8 cellular contexts compared by ENCODE assay signal in the genomic region with DNA sequence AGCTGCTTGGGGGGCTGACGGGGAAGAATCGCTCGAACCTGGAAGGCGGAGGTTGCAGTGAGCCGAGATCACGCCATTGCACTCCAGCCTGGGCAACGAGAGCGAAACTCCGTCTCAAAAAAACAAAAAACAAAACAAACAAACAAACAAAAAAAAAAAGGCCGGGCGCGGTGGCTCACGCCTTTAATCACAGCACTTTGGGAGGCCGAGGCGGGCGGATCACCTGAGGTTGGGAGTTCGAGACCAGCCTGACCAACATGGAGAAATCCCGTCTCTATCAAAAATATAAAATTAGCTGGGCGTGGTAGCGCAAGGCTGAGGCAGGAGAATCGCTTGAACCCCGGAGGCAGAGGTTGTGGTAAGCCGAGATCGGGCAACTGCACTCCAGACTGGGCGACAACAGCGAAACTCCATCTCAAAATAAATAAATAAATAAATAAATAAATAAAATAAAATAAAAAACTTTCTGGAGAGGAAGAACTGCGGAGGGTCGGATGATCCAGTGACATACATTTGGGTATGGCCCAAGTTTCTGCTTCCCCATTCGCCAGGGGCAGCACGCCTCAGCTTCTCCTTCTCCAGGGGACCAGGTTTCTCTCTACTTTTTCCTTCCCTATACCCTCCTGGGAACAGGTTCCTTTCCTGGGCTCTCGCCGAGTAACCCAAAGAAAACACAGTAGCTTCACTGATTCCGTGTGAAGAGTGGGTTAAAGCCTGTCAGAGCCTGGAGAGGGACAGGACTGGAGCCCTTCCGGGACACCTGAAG. TPM values are rescaled to one million over a fixed set of nuclear protein-coding genes. Genes with fewer than 3 reads are reported as not detected.
DNase-seq lines count a peak whose midpoint lies in the region; ATAC-seq, FAIRE-seq and TF ChIP-seq lines count a peak whose summit lies in the region.
"Not testable (repeated sequence)": the region's sequence is repeated elsewhere in the genome, so short reads cannot be mapped to it uniquely, and the experiment has no call there.

No MANE protein-coding gene starts in this region.

- peak overlapping the region; percentile 63 to 68 for H3K4me3 ChIP-seq in DND-41 (ENCODE audit: low read depth in 1 of 2, low read length in 2 of 2)
- H3K4me3 ChIP-seq in Karpas-422 (ENCODE audit: low read length), result peak overlapping the region; percentile 85
- H3K4me3 ChIP-seq in endothelial cell of umbilical vein (replicated peaks in 1 of 3; ENCODE audit: insufficient read depth in 1 of 3, low read depth in 1 of 3, low read length in 3 of 3), result peak overlapping the region; percentile 30 to 90 (median 71)
- H3K4me3 ChIP-seq in kidney epithelial cell (ENCODE audit: low read depth, low read length), result peak overlapping the region; percentile 99
- peak overlapping the region; percentile 84 to 89 for H3K4me3 ChIP-seq in neuronal stem cell (ENCODE audit: low read length in 2 of 2)
- H3K4me3 ChIP-seq in thymus (ENCODE audit: low read length), result peak overlapping the region; percentile 79

- POLR2A ChIA-PET in endothelial cell of umbilical vein (lab: Charles Lee), result interaction anchor here (0.6 kb wide), 1 partner anchor 80 kb away, joined by 3 read pairs; no protein-coding TSS in a partner anchor

- H3K27me3 Mint-ChIP-seq in activated naive CD8-positive, alpha-beta T cell, result not testable (repeated sequence)

- H2AK5ac ChIP-seq in neuronal stem cell (ENCODE audit: low read depth, low read length), result not testable (repeated sequence)

- H4K20me1 ChIP-seq in DND-41 (ENCODE audit: insufficient read depth, low read length), result peaks cover 11% of the 10 kb centered on the region; the same call in 1 of the 2 replicates
- not testable (repeated sequence) for H4K20me1 ChIP-seq in Karpas-422 (ENCODE audit: insufficient read depth, low read depth, low read length); endothelial cell of umbilical vein (replicated peaks; ENCODE audit: control insufficient read depth, extremely low read depth, insufficient read depth, low read length)

- H4K8ac ChIP-seq in neuronal stem cell (ENCODE audit: low read depth, low read length), result not testable (repeated sequence)

- not testable (repeated sequence) for H3K4ac ChIP-seq in neuronal stem cell (ENCODE audit: low read length)

- in situ Hi-C loops in SK-MEL-5 (cut with HindIII; ENCODE audit: low pct_unique_long_range_greater_than_20kb, low sequenced_read_pairs), result not testable (repeated sequence)

- no CpG with 5 or more reads among the region's 34 CpGs for WGBS in neuronal stem cell (ENCODE audit: extremely low coverage in 2 of 2, insufficient read length in 2 of 2, insufficient replicate concordance in 1 of 2), 2 donors
- WGBS in thymus, result 74% methylated on average over 34 of the region's 34 CpGs

- not testable (repeated sequence) for H3K14ac ChIP-seq in neuronal stem cell (ENCODE audit: low read length)

- peak overlapping the region; percentile 97 for H3K4me3 Mint-ChIP-seq in activated naive CD8-positive, alpha-beta T cell

- not testable (repeated sequence) for H3K23ac ChIP-seq in neuronal stem cell (ENCODE audit: low read depth, low read length, poor library complexity)

- peak overlapping the region; percentile 91 for H3K18ac ChIP-seq in neuronal stem cell (ENCODE audit: low read length)

- peaks cover 39% of the 10 kb centered on the region for H3K4me1 ChIP-seq in DND-41 (ENCODE audit: insufficient read depth, low read length)
- peaks cover 21% of the 10 kb centered on the region for H3K4me1 ChIP-seq in Karpas-422 (ENCODE audit: low read length)
- H3K4me1 ChIP-seq in endothelial cell of umbilical vein (ENCODE audit: control insufficient read depth, extremely low read depth, insufficient read depth, low read length); neuronal stem cell (ENCODE audit: control insufficient read depth in 2 of 2, insufficient read depth in 1 of 2, low read depth in 1 of 2, low read length in 2 of 2); thymus (ENCODE audit: control insufficient read depth, insufficient read depth, low read length): not testable (repeated sequence)

- BruUV-seq in endothelial cell of umbilical vein (replicated peaks; lab: Mats Ljungman, UMichigan), result TSS peak; percentile 45

- not testable (repeated sequence) for H4K91ac ChIP-seq in neuronal stem cell (ENCODE audit: low read depth, low read length, poor library complexity)

- H3K27ac Mint-ChIP-seq in activated naive CD8-positive, alpha-beta T cell, result peak overlapping the region; percentile 81

- H3K9me3 ChIP-seq in DND-41 (ENCODE audit: insufficient read depth, low read length, severe bottlenecking); Karpas-422 (ENCODE audit: low read length); endothelial cell of umbilical vein (replicated peaks; ENCODE audit: control insufficient read depth, insufficient read depth, low read length); neuronal stem cell (replicated peaks in 1 of 2; ENCODE audit: control insufficient read depth in 2 of 2, insufficient read depth in 1 of 2, low read depth in 1 of 2, low read length in 2 of 2); thymus (ENCODE audit: control insufficient read depth): not testable (repeated sequence)

- H3K4me2 ChIP-seq in DND-41 (ENCODE audit: insufficient read depth, low read length) (peak overlapping the region; percentile 92), Karpas-422 (ENCODE audit: low read depth, low read length, poor library complexity, severe bottlenecking) (peak overlapping the region; percentile 74), endothelial cell of umbilical vein (ENCODE audit: insufficient read depth, low read length) (peak overlapping the region; percentile 96), neuronal stem cell (ENCODE audit: insufficient read depth, low read length, poor library complexity, severe bottlenecking) (peak overlapping the region; percentile 71)

- not testable (repeated sequence) for H3K27me3 ChIP-seq in DND-41 (ENCODE audit: insufficient read depth, low read length, poor library complexity); Karpas-422 (ENCODE audit: low read length); endothelial cell of umbilical vein (ENCODE audit: control insufficient read depth in 2 of 2, insufficient read depth in 2 of 2, low read length in 2 of 2); kidney epithelial cell (ENCODE audit: control insufficient read depth, insufficient read depth, low read length); neuronal stem cell (ENCODE audit: control insufficient read depth in 3 of 3, insufficient read depth in 3 of 3, low read depth in 1 of 3, low read length in 3 of 3); thymus (ENCODE audit: control insufficient read depth, insufficient read depth)

- CTCF ChIA-PET in endothelial cell of umbilical vein (lab: Charles Lee), result interaction anchor here (0.8 to 2.9 kb wide), 6 partner anchors 10 to 237 kb away, joined by 3 to 11 read pairs (median 5); partner anchors contain the start of gene OGA

- dilution Hi-C loops in endothelial cell of umbilical vein (cut with MboI; ENCODE audit: extremely low pct_ligation_motif_present, low sequenced_read_pairs), result not testable (repeated sequence)

- not testable (repeated sequence) for TF ChIP-seq POLR2A in endothelial cell of umbilical vein (IDR thresholded peaks at IDR 0.05; ENCODE audit: low read depth, low read length)

- H3K9me3 Mint-ChIP-seq in activated naive CD8-positive, alpha-beta T cell (ENCODE audit: low read depth), result not testable (repeated sequence)

- not testable (repeated sequence) for ATAC-seq in DND-41 (ENCODE audit: insufficient read depth, low read depth)

- peaks cover 39% of the 10 kb centered on the region for H3K4me1 Mint-ChIP-seq in activated naive CD8-positive, alpha-beta T cell (ENCODE audit: low read depth)

- peak overlapping the region; percentile 79 for H2BK5ac ChIP-seq in neuronal stem cell (ENCODE audit: low read length)

- H2AFZ ChIP-seq in DND-41 (ENCODE audit: low read depth, low read length) (peak overlapping the region; percentile 84), endothelial cell of umbilical vein (ENCODE audit: low read depth, low read length) (peak overlapping the region; percentile 59), neuronal stem cell (ENCODE audit: low read length) (peak overlapping the region; percentile 74)
- H2AFZ ChIP-seq in Karpas-422 (ENCODE audit: low read length), result not testable (repeated sequence)

- H3K27ac ChIP-seq in DND-41 (ENCODE audit: low read length), result peak overlapping the region; percentile 91
- H3K27ac ChIP-seq in Karpas-422 (ENCODE audit: low read length), result peak overlapping the region; percentile 55
- H3K27ac ChIP-seq in endothelial cell of umbilical vein (ENCODE audit: insufficient read depth, low read depth, low read length), result peak overlapping the region; percentile 29
- H3K27ac ChIP-seq in neuronal stem cell (replicated peaks; ENCODE audit: low read length), result not testable (repeated sequence)
- peak overlapping the region; percentile 77 for H3K27ac ChIP-seq in thymus (ENCODE audit: low read depth)

- not testable (repeated sequence) for H3K36me3 ChIP-seq in DND-41 (ENCODE audit: insufficient read depth, low read length); Karpas-422 (ENCODE audit: insufficient read depth, low read length); endothelial cell of umbilical vein (ENCODE audit: control insufficient read depth in 2 of 2, extremely low read depth in 1 of 2, insufficient read depth in 2 of 2, low read length in 2 of 2); kidney epithelial cell (ENCODE audit: control insufficient read depth, insufficient read depth, low read length); neuronal stem cell (replicated peaks in 1 of 2; ENCODE audit: control insufficient read depth in 2 of 2, insufficient read depth in 2 of 2, low read length in 2 of 2); thymus (ENCODE audit: control insufficient read depth, insufficient read depth)

- not testable (repeated sequence) for H2BK12ac ChIP-seq in neuronal stem cell (ENCODE audit: low read length)

- H3K9ac ChIP-seq in DND-41 (ENCODE audit: low read depth, low read length) (peak overlapping the region; percentile 76), Karpas-422 (ENCODE audit: low read length) (peak overlapping the region; percentile 87), endothelial cell of umbilical vein (replicated peaks; ENCODE audit: extremely low read depth, insufficient read depth, low read length) (peak overlapping the region; percentile 74)
- H3K9ac ChIP-seq in neuronal stem cell (ENCODE audit: low read depth, low read length, poor library complexity), result not testable (repeated sequence)

- not testable (repeated sequence) for H3K9me2 ChIP-seq in Karpas-422 (replicated peaks; ENCODE audit: insufficient read depth, low read length)

- DNase-seq in DND-41; Karpas-422; endothelial cell of umbilical vein (ENCODE audit: low read depth, low spot score); kidney epithelial cell (ENCODE audit: low read depth); neuronal stem cell (ENCODE audit: low spot score): not testable (repeated sequence)
- DNase-seq in SK-MEL-5 (ENCODE audit: low read depth, low spot score), result peak; percentile 17

- intact Hi-C loops in endothelial cell of umbilical vein (cut with micrococcal nuclease), result not testable (repeated sequence)

- H3K9me1 ChIP-seq in endothelial cell of umbilical vein (replicated peaks; ENCODE audit: control insufficient read depth, extremely low read depth, insufficient read depth, low read length), result not testable (repeated sequence)

- not testable (repeated sequence) for H3K79me1 ChIP-seq in neuronal stem cell (ENCODE audit: low read depth, low read length)

- H3K79me2 ChIP-seq in DND-41 (ENCODE audit: insufficient read depth, low read length), result peaks cover 58% of the 10 kb centered on the region
- H3K79me2 ChIP-seq in Karpas-422 (ENCODE audit: low read length), result peaks cover 50% of the 10 kb centered on the region
- peaks cover 15% of the 10 kb centered on the region for H3K79me2 ChIP-seq in endothelial cell of umbilical vein (ENCODE audit: control insufficient read depth, insufficient read depth, low read length)

- not testable (repeated sequence) for TF ChIP-seq CTCF in DND-41 (IDR thresholded peaks at IDR 0.05; ENCODE audit: borderline replicate concordance, extremely low read depth, low read length, poor library complexity, severe bottlenecking); endothelial cell of umbilical vein (IDR thresholded peaks at IDR 0.05; ENCODE audit: extremely low read depth in 1 of 2, insufficient read depth in 1 of 2, low read depth in 1 of 2, low read length in 2 of 2); kidney epithelial cell (IDR thresholded peaks at IDR 0.05; ENCODE audit: insufficient read depth, low read length, poor library complexity, severe bottlenecking)

- not testable (repeated sequence) for H3K36me3 Mint-ChIP-seq in activated naive CD8-positive, alpha-beta T cell

- not testable (repeated sequence) for H2BK120ac ChIP-seq in neuronal stem cell (ENCODE audit: low read depth, low read length)

- H2BK15ac ChIP-seq in neuronal stem cell (ENCODE audit: low read length), result peak overlapping the region; percentile 80

- FAIRE-seq in endothelial cell of umbilical vein (lab: Jason Lieb, UNC), result peak; percentile 53

RNA-seq across cellular contexts. Expression of gene ARMH3, which starts 0.9 kb away (rescaled TPM):
- 3.7 and 4.1 TPM in 2 replicates for total RNA-seq in Karpas-422 (2014; rRNA removed; shearing (Covaris generic); ENCODE audit: low replicate concordance)
- total RNA-seq in SK-MEL-5 (2014; rRNA removed; shearing (Covaris generic)), result 7.5 and 9.4 TPM in 2 replicates
- 13.1 and 14.1 TPM in 2 replicates for polyA plus RNA-seq in SK-MEL-5 (2015; cell fraction: cytosol; rRNA removed)
- polyA plus RNA-seq in SK-MEL-5 (2015; cell fraction: nucleus; rRNA removed), result 24.6 and 37.4 TPM in 2 replicates
- total RNA-seq in endothelial cell of umbilical vein (16.6 and 17.6 TPM in 2 replicates), kidney epithelial cell (10.7 and 11.1 TPM in 2 replicates)
- polyA plus RNA-seq in endothelial cell of umbilical vein (12.6 and 13.1 TPM in 2 replicates), thymus (18.2 TPM)
- 11.9 TPM in 2 replicates for polyA plus RNA-seq in endothelial cell of umbilical vein (2011; cell fraction: cytosol; rRNA removed)
- 16.9 and 18.1 TPM in 2 replicates for polyA plus RNA-seq in endothelial cell of umbilical vein (2011; cell fraction: nucleus; rRNA removed)
- 14.3 and 14.4 TPM in 2 replicates for polyA plus RNA-seq in endothelial cell of umbilical vein (2012)
- 21.4 and 22.7 TPM in 2 replicates for polyA minus RNA-seq in endothelial cell of umbilical vein
- 7.9 TPM for polyA minus RNA-seq in endothelial cell of umbilical vein (2011; cell fraction: cytosol; rRNA and poly(A)+ RNA removed)
- 19.2 and 23.5 TPM in 2 replicates for polyA minus RNA-seq in endothelial cell of umbilical vein (2011; cell fraction: nucleus; rRNA and poly(A)+ RNA removed)
- 6.7 TPM for polyA plus RNA-seq in neuronal stem cell (2013, experiment 1 of 2)
- polyA plus RNA-seq in neuronal stem cell (2013, experiment 2 of 2), result 6.5 TPM

RNA-seq across cellular contexts. Expression of gene HPS6, which starts 10.1 kb away (rescaled TPM):
- total RNA-seq in Karpas-422 (2014; rRNA removed; shearing (Covaris generic); ENCODE audit: low replicate concordance), result 7.1 and 19.4 TPM in 2 replicates
- total RNA-seq in SK-MEL-5 (2014; rRNA removed; shearing (Covaris generic)), result 21.6 and 23.2 TPM in 2 replicates
- 22.2 and 30.8 TPM in 2 replicates for polyA plus RNA-seq in SK-MEL-5 (2015; cell fraction: cytosol; rRNA removed)
- polyA plus RNA-seq in SK-MEL-5 (2015; cell fraction: nucleus; rRNA removed), result 6.5 and 7.9 TPM in 2 replicates
- total RNA-seq in endothelial cell of umbilical vein (18.5 TPM in 2 replicates), kidney epithelial cell (31.5 and 33.0 TPM in 2 replicates)
- polyA plus RNA-seq in endothelial cell of umbilical vein (9.3 and 11.6 TPM in 2 replicates), thymus (8.7 TPM)
- 5.3 and 6.0 TPM in 2 replicates for polyA plus RNA-seq in endothelial cell of umbilical vein (2011; cell fraction: cytosol; rRNA removed)
- 2.9 and 3.0 TPM in 2 replicates for polyA plus RNA-seq in endothelial cell of umbilical vein (2011; cell fraction: nucleus; rRNA removed)
- 10.9 and 12.3 TPM in 2 replicates for polyA plus RNA-seq in endothelial cell of umbilical vein (2012)
- polyA minus RNA-seq in endothelial cell of umbilical vein, result 12.1 and 12.6 TPM in 2 replicates
- 15.7 TPM for polyA minus RNA-seq in endothelial cell of umbilical vein (2011; cell fraction: cytosol; rRNA and poly(A)+ RNA removed)
- 3.1 and 3.9 TPM in 2 replicates for polyA minus RNA-seq in endothelial cell of umbilical vein (2011; cell fraction: nucleus; rRNA and poly(A)+ RNA removed)
- polyA plus RNA-seq in neuronal stem cell (2013, experiment 1 of 2), result 6.3 TPM
- polyA plus RNA-seq in neuronal stem cell (2013, experiment 2 of 2), result 6.3 TPM
